ENCODE assay signal across 8 cellular contexts in the genomic region with DNA sequence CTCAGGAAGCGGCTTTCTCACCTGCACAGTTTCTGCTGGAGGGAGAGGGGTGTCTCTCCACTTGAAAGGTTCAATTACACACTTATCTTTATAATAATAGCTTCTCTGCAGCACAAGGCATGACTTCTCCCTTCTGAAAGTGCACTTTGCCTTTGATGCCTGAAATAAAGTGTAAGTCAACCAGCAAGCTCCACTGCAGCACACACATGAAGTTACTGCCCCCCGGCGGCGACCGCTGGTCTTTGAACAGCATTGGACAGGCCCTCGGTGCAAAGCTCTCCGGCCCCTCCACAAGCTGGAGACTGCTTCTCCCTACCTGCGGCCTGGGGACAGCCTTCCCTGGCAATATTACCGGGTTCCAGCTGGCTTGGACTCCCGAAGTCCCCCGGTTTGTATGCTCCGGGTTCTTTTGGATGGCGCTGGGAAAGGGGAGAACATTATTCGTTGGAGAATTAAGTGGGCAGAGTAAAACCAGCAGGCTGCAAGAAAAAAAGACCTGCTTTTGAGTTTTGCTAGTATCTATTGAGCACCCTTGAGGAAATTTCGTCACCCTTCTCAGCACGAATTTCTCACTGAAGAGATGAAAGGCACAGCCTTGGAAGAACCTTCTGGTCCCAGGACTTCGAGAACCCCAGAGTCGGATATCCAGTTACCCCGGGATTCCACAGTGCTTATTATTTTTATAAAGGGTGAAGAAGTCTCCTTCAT. TPM values are rescaled to one million over a fixed set of nuclear protein-coding genes. Genes with fewer than 3 reads are reported as not detected.
A peak's percentile ranks its signal among the peaks of the same experiment; 100 is the strongest.
DNase-seq lines count a peak whose midpoint lies in the region; ATAC-seq and TF ChIP-seq lines count a peak whose summit lies in the region.

No MANE protein-coding gene starts in this region.

- CTCF ChIA-PET in activated CD4-positive, alpha-beta T cell treated with anti-CD3 and anti-CD28 coated beads, Interleukin-2, amount 10 ng/mL, durations not matched to agents 7 days and 5 days (lab: Charles Lee) = interaction anchor here (0.6 to 2.9 kb wide), 10 partner anchors 9 to 771 kb away, joined by 3 to 12 read pairs (median 4); no protein-coding TSS in a partner anchor

- no peaks in the 10 kb centered on the region for H3K36me3 Mint-ChIP-seq in activated CD4-positive, alpha-beta T cell treated with anti-CD3 and anti-CD28 coated beads, Interleukin-2, amount 10 ng/mL, durations not matched to agents 7 days and 5 days (ENCODE audit: low read depth)

- H3K4me3 ChIP-seq in coronary artery = no peak overlapping the region
- no peak overlapping the region for H3K4me3 ChIP-seq in right lobe of liver

- no peak for TF ChIP-seq POLR2A in right lobe of liver (IDR thresholded peaks at IDR 0.05)

- POLR2A ChIA-PET in activated CD4-positive, alpha-beta T cell treated with anti-CD3 and anti-CD28 coated beads, Interleukin-2, amount 10 ng/mL, durations not matched to agents 7 days and 5 days (lab: Charles Lee) = no interaction called here

- 31% methylated on average over 18 of the region's 19 CpGs for WGBS in right lobe of liver (ENCODE audit: insufficient coverage, low coverage, low lambda C conversion rate, missing lambda C conversion rate)

- no peaks in the 10 kb centered on the region for H3K9me3 Mint-ChIP-seq in activated CD4-positive, alpha-beta T cell treated with anti-CD3 and anti-CD28 coated beads, Interleukin-2, amount 10 ng/mL, durations not matched to agents 7 days and 5 days

- H3K9me3 ChIP-seq in right lobe of liver = no peaks in the 10 kb centered on the region

- no peaks in the 10 kb centered on the region for H3K4me1 ChIP-seq in right lobe of liver

- no peak overlapping the region for H3K27ac Mint-ChIP-seq in activated CD4-positive, alpha-beta T cell treated with anti-CD3 and anti-CD28 coated beads, Interleukin-2, amount 10 ng/mL, durations not matched to agents 7 days and 5 days

- H3K4me1 Mint-ChIP-seq in activated CD4-positive, alpha-beta T cell treated with anti-CD3 and anti-CD28 coated beads, Interleukin-2, amount 10 ng/mL, durations not matched to agents 7 days and 5 days = no peaks in the 10 kb centered on the region

- no peaks in the 10 kb centered on the region for H3K36me3 ChIP-seq in right lobe of liver

- TF ChIP-seq CTCF in coronary artery (IDR thresholded peaks at IDR 0.05) (peak; percentile 83), right lobe of liver (IDR thresholded peaks at IDR 0.05) (peak; percentile 75 to 84 (median 77))

- peak; percentile 23 for DNase-seq in DMS114 treated with DMSO at 0.1 percent for 48 hours (lab: John Stamatoyannopoulos, UW; ENCODE audit: unreplicated experiment)
- peak; percentile 52 to 72 for DNase-seq in NCI-H524 (lab: John Stamatoyannopoulos, UW)
- peak; percentile 66 for DNase-seq in activated CD4-positive, alpha-beta T cell treated with anti-CD3 and anti-CD28 coated beads, Interleukin-2, amount 10 ng/mL, durations not matched to agents 7 days and 5 days
- peak; percentile 84 for DNase-seq in coronary artery (ENCODE audit: low spot score)
- peak; percentile 81 to 85 (median 85) for DNase-seq in right lobe of liver
- peak; percentile 27 to 65 (median 36) for DNase-seq in stimulated activated CD4-positive, alpha-beta T cell treated with anti-CD3 and anti-CD28 coated beads, TNF-alpha, amount 100 ng/mL, for 24 hours (ENCODE audit: low read depth in 3 of 3)

- no peaks in the 10 kb centered on the region for H3K27me3 ChIP-seq in right lobe of liver

- H3K4me3 Mint-ChIP-seq in activated CD4-positive, alpha-beta T cell treated with anti-CD3 and anti-CD28 coated beads, Interleukin-2, amount 10 ng/mL, durations not matched to agents 7 days and 5 days = no peak overlapping the region

- no peak overlapping the region for H3K27ac ChIP-seq in coronary artery
- no peak overlapping the region for H3K27ac ChIP-seq in right lobe of liver

- intact Hi-C loops in right lobe of liver (cut with DNase I) = no loop called here

- no peaks in the 10 kb centered on the region for H3K27me3 Mint-ChIP-seq in activated CD4-positive, alpha-beta T cell treated with anti-CD3 and anti-CD28 coated beads, Interleukin-2, amount 10 ng/mL, durations not matched to agents 7 days and 5 days

- ATAC-seq in HG02798 (IDR thresholded peaks at IDR 0.05; ENCODE audit: poor library complexity, unreplicated experiment) (peak; percentile 71), right lobe of liver (peak; percentile 98 to 99 (median 99)), GM21515 (IDR thresholded peaks at IDR 0.05; ENCODE audit: unreplicated experiment) (no peak)

RNA-seq across cellular contexts. Expression of gene RCAN1, which starts 11.8 kb away (rescaled TPM):
- 1 to 10 TPM; 8.0 to 8.2 TPM for total RNA-seq in activated CD4-positive, alpha-beta T cell treated with anti-CD3 and anti-CD28 coated beads, Interleukin-2, amount 10 ng/mL, durations not matched to agents 7 days and 5 days
- 10 to 100 TPM; 34.3 to 71.0 (median 55.4) TPM for total RNA-seq in right lobe of liver

Comparison
In these comparisons a context has a peak if more than half of its experiments do, and no peak if none do; other contexts are left out.
1. DNase-seq: peak in every context shown above with its lines; median percentile 85 in right lobe of liver; 84 in coronary artery; 66 in activated CD4-positive, alpha-beta T cell treated with anti-CD3 and anti-CD28 coated beads, Interleukin-2, amount 10 ng/mL, durations not matched to agents 7 days and 5 days; 62 in NCI-H524; 36 in stimulated activated CD4-positive, alpha-beta T cell treated with anti-CD3 and anti-CD28 coated beads, TNF-alpha, amount 100 ng/mL, for 24 hours; 23 in DMS114 treated with DMSO at 0.1 percent for 48 hours.